Comparison of ENCODE assay signal across 18 cellular contexts in genomic region chr2:48856657-48857056, GRCh38.
A peak's percentile ranks its signal among the peaks of the same experiment; 100 is the strongest.
DNase-seq lines count a peak whose midpoint lies in the region; ATAC-seq and TF ChIP-seq lines count a peak whose summit lies in the region.
"Had no signal": no experiment of that assay in that cellular context is flagged by ENCODE, and none has a peak within 500 bp of the region (broad histone marks: within the 10 kb centered on the region; RNA-seq: fewer than 3 reads in every experiment).

No MANE protein-coding gene starts in this region.

- no peaks in the 10 kb centered on the region for H3K27me3 ChIP-seq in stomach smooth muscle (ENCODE audit: control insufficient read depth in 1 of 2, insufficient read depth in 2 of 2, low read length in 2 of 2)

- TF ChIP-seq CTCF in endothelial cell (IDR thresholded peaks at IDR 0.05; ENCODE audit: unreplicated experiment), result no peak

- H3K4me3 ChIP-seq in stomach smooth muscle (ENCODE audit: low read length in 2 of 2), result no peak overlapping the region
- H3K4me3 ChIP-seq: A549 had no signal

- H3K27me3 Mint-ChIP-seq in endothelial cell (ENCODE audit: unreplicated experiment), result peaks cover 1% of the 10 kb centered on the region

- H3K36me3 ChIP-seq in stomach smooth muscle (ENCODE audit: control insufficient read depth in 2 of 2, insufficient read depth in 2 of 2, low read length in 2 of 2), result no peaks in the 10 kb centered on the region

- peaks cover 20% of the 10 kb centered on the region for H3K4me1 ChIP-seq in stomach smooth muscle (ENCODE audit: control insufficient read depth, insufficient read depth, low read length)
- H3K4me1 ChIP-seq: A549 had no signal

- ATAC-seq in HG03565 (IDR thresholded peaks at IDR 0.05; ENCODE audit: unreplicated experiment), result no peak
- ATAC-seq: A549 had no signal

- H3K9me3 ChIP-seq in stomach smooth muscle (ENCODE audit: control insufficient read depth in 2 of 2, low read length in 2 of 2), result no peaks in the 10 kb centered on the region
- H3K9me3 ChIP-seq: A549 had no signal

- H3K27ac ChIP-seq in angular gyrus (ENCODE audit: low read depth, low read length) (peak overlapping the region; percentile 69), stomach smooth muscle (ENCODE audit: low read length) (peak overlapping the region; percentile 81)
- H3K27ac ChIP-seq: 22Rv1, A549 had no signal

- H3K4me1 Mint-ChIP-seq in endothelial cell (ENCODE audit: unreplicated experiment), result peaks cover 30% of the 10 kb centered on the region

- H3K27ac Mint-ChIP-seq in endothelial cell (ENCODE audit: unreplicated experiment), result peak overlapping the region; percentile 15
- H3K27ac Mint-ChIP-seq: CD4-positive, alpha-beta memory T cell had no signal

- no peaks in the 10 kb centered on the region for H3K36me3 Mint-ChIP-seq in endothelial cell (ENCODE audit: low read depth, unreplicated experiment)
- H3K36me3 Mint-ChIP-seq: CD4-positive, alpha-beta memory T cell had no signal

- DNase-seq in ELF-1 (ENCODE audit: low read depth, low spot score) (peak; percentile 10), endothelial cell (ENCODE audit: low spot score) (no peak), NCI-H748 treated with DMSO at 0.1 percent for 48 hours (lab: John Stamatoyannopoulos, UW) (no peak), NOMO-1 (lab: John Stamatoyannopoulos, UW; ENCODE audit: unreplicated experiment in 2 of 2) (no peak)
- DNase-seq in stimulated activated CD4-positive, alpha-beta T cell treated with anti-CD3 and anti-CD28 coated beads, Interleukin-2, amount 100 ng/mL, for 48 hours, result no peak
- DNase-seq: ACHN; C1 segment of cervical spinal cord; Calu3; CD4-positive, alpha-beta memory T cell; COR-L47; DMS79 treated with DMSO at 0.1 percent for 48 hours; H7; HCEC 1CT had no signal

- H3K9ac ChIP-seq in stomach smooth muscle (ENCODE audit: low read length in 2 of 2), result no peak overlapping the region

- no peaks in the 10 kb centered on the region for H3K9me3 Mint-ChIP-seq in endothelial cell (ENCODE audit: unreplicated experiment)

- H3K4me3 Mint-ChIP-seq in endothelial cell (ENCODE audit: unreplicated experiment), result no peak overlapping the region
- H3K4me3 Mint-ChIP-seq: CD4-positive, alpha-beta memory T cell had no signal
